Comparison of ENCODE assay signal across 14 cellular contexts in genomic region chr3:45639044-45639392, GRCh38. TPM values are rescaled to one million over a fixed set of nuclear protein-coding genes. Genes with fewer than 3 reads are reported as not detected.
DNase-seq lines count a peak whose midpoint lies in the region; ATAC-seq, FAIRE-seq and TF ChIP-seq lines count a peak whose summit lies in the region.
"Had no signal": no experiment of that assay in that cellular context is flagged by ENCODE, and none has a peak within 500 bp of the region (broad histone marks: within the 10 kb centered on the region; RNA-seq: fewer than 3 reads in every experiment).

No MANE protein-coding gene starts in this region.

- H3K9me3 Mint-ChIP-seq in Caco-2 (ENCODE audit: unreplicated experiment): no peaks in the 10 kb centered on the region
- H3K9me3 Mint-ChIP-seq in activated T-helper 2 cell treated with anti-CD3 and anti-CD28 coated beads, Interferon-gamma antibody, Interleukin-2, Interleukin-4, amounts not matched to agents 10 μg/mL and 5 μg/mL and 100 μg/mL, durations not matched to agents 14 hours and 24 hours and 36 hours: no peaks in the 10 kb centered on the region
- H3K9me3 Mint-ChIP-seq: CD8-positive, alpha-beta T cell had no signal

- no peak overlapping the region for H2AFZ ChIP-seq in hepatocyte

- 81% methylated on average over 2 of the region's 2 CpGs for WGBS in hepatocyte (ENCODE audit: low lambda C conversion rate, missing lambda C conversion rate)
- 62 to 68% (median 66%) methylated on average over 2 of the region's 2 CpGs for WGBS in small intestine, 3 donors

- H3K4me3 Mint-ChIP-seq in Caco-2 (ENCODE audit: unreplicated experiment): no peak overlapping the region
- H3K4me3 Mint-ChIP-seq in activated T-helper 2 cell treated with anti-CD3 and anti-CD28 coated beads, Interferon-gamma antibody, Interleukin-2, Interleukin-4, amounts not matched to agents 10 μg/mL and 5 μg/mL and 100 μg/mL, durations not matched to agents 14 hours and 24 hours and 36 hours (ENCODE audit: low read depth): no peak overlapping the region
- H3K4me3 Mint-ChIP-seq: CD8-positive, alpha-beta T cell had no signal

- no peaks in the 10 kb centered on the region for H3K9me3 ChIP-seq in Caco-2
- no peaks in the 10 kb centered on the region for H3K9me3 ChIP-seq in hepatocyte (ENCODE audit: low read depth)
- no peaks in the 10 kb centered on the region for H3K9me3 ChIP-seq in small intestine (ENCODE audit: control insufficient read depth, low read depth)

- intact Hi-C loops in Caco-2 (cut with micrococcal nuclease; ENCODE audit: unreplicated experiment): loop anchor here (5.0 kb wide), 1 partner anchor 47 kb away; the partner anchor contains the start of gene LIMD1
- intact Hi-C loops in activated T-helper 2 cell treated with anti-CD3 and anti-CD28 coated beads, Interferon-gamma antibody, Interleukin-2, Interleukin-4, amounts not matched to agents 10 μg/mL and 5 μg/mL and 100 μg/mL, durations not matched to agents 14 hours and 24 hours and 36 hours (cut with micrococcal nuclease): no loop called here
- intact Hi-C loops in sciatic nerve (cut with DNase I): no loop called here

- H3K27me3 Mint-ChIP-seq in Caco-2 (ENCODE audit: insufficient read depth, unreplicated experiment): no peaks in the 10 kb centered on the region
- no peaks in the 10 kb centered on the region for H3K27me3 Mint-ChIP-seq in activated T-helper 2 cell treated with anti-CD3 and anti-CD28 coated beads, Interferon-gamma antibody, Interleukin-2, Interleukin-4, amounts not matched to agents 10 μg/mL and 5 μg/mL and 100 μg/mL, durations not matched to agents 14 hours and 24 hours and 36 hours (ENCODE audit: low read depth)

- no peaks in the 10 kb centered on the region for H3K9me2 ChIP-seq in hepatocyte (replicated peaks; ENCODE audit: insufficient read depth)

- H3K27me3 ChIP-seq in Caco-2 (replicated peaks; ENCODE audit: control insufficient read depth, insufficient read depth, low read length) (no peaks in the 10 kb centered on the region), hepatocyte (no peaks in the 10 kb centered on the region), small intestine (ENCODE audit: control insufficient read depth in 2 of 2, insufficient read depth in 2 of 2, low read length in 2 of 2) (no peaks in the 10 kb centered on the region)

- no peak overlapping the region for H3K27ac Mint-ChIP-seq in Caco-2 (ENCODE audit: unreplicated experiment)
- H3K27ac Mint-ChIP-seq in activated T-helper 2 cell treated with anti-CD3 and anti-CD28 coated beads, Interferon-gamma antibody, Interleukin-2, Interleukin-4, amounts not matched to agents 10 μg/mL and 5 μg/mL and 100 μg/mL, durations not matched to agents 14 hours and 24 hours and 36 hours: peak overlapping the region; percentile 28
- H3K27ac Mint-ChIP-seq: CD8-positive, alpha-beta T cell had no signal

- peaks cover 25% of the 10 kb centered on the region for H3K36me3 Mint-ChIP-seq in Caco-2 (ENCODE audit: insufficient read depth, unreplicated experiment)
- peaks cover 34% of the 10 kb centered on the region for H3K36me3 Mint-ChIP-seq in activated T-helper 2 cell treated with anti-CD3 and anti-CD28 coated beads, Interferon-gamma antibody, Interleukin-2, Interleukin-4, amounts not matched to agents 10 μg/mL and 5 μg/mL and 100 μg/mL, durations not matched to agents 14 hours and 24 hours and 36 hours (ENCODE audit: low read depth)

- POLR2A ChIA-PET in Caco-2 (lab: Charles Lee): interaction anchor here (0.6 to 1.0 kb wide), 2 partner anchors 50 to 62 kb away, joined by 3 read pairs; partner anchors contain the start of gene SACM1L

- H3K4me1 Mint-ChIP-seq in Caco-2 (ENCODE audit: low read depth, unreplicated experiment): peaks cover 32% of the 10 kb centered on the region
- H3K4me1 Mint-ChIP-seq in activated T-helper 2 cell treated with anti-CD3 and anti-CD28 coated beads, Interferon-gamma antibody, Interleukin-2, Interleukin-4, amounts not matched to agents 10 μg/mL and 5 μg/mL and 100 μg/mL, durations not matched to agents 14 hours and 24 hours and 36 hours (ENCODE audit: low read depth): peaks cover 10% of the 10 kb centered on the region

- DNase-seq in Caco-2: peak; percentile 51 to 53
- no peak for DNase-seq in activated T-helper 2 cell treated with anti-CD3 and anti-CD28 coated beads, Interferon-gamma antibody, Interleukin-2, Interleukin-4, amounts not matched to agents 10 μg/mL and 5 μg/mL and 100 μg/mL, durations not matched to agents 14 hours and 24 hours and 36 hours (ENCODE audit: low spot score)
- DNase-seq in hepatocyte (ENCODE audit: low spot score): no peak
- DNase-seq in small intestine: peak; percentile 42
- no peak for DNase-seq in sciatic nerve (ENCODE audit: low spot score)
- DNase-seq in DMS153 treated with DMSO at 0.1 percent for 48 hours (lab: John Stamatoyannopoulos, UW; ENCODE audit: unreplicated experiment): no peak
- DNase-seq in NCI-H1417 treated with DMSO at 0.1 percent for 48 hours (lab: John Stamatoyannopoulos, UW): no peak
- DNase-seq: AML-193; CD8-positive, alpha-beta T cell; GOT3; NCI-H1417; NCI-H2081 treated with DMSO at 0.1 percent for 48 hours; NCI-H2227 treated with DMSO at 0.1 percent for 48 hours; NCI-H524 treated with DMSO at 0.1 percent for 48 hours had no signal

- H3K4me3 ChIP-seq in Caco-2 (ENCODE audit: low read depth, low read length) (no peak overlapping the region), hepatocyte (no peak overlapping the region), small intestine (ENCODE audit: low read depth in 1 of 2, low read length in 2 of 2) (no peak overlapping the region)

- peaks cover 46% of the 10 kb centered on the region for H3K79me2 ChIP-seq in hepatocyte

- no TSS peak for BruUV-seq in Caco-2 (replicated peaks; lab: Mats Ljungman, UMichigan)

- no peak for FAIRE-seq in small intestine (lab: Jason Lieb, UNC)

- H3K27ac ChIP-seq in hepatocyte (peak overlapping the region; percentile 27), small intestine (ENCODE audit: low read depth in 1 of 2, low read length in 1 of 2) (no peak overlapping the region)

- H3K4me1 ChIP-seq in Caco-2 (peaks cover 65% of the 10 kb centered on the region), hepatocyte (ENCODE audit: insufficient read depth) (peaks cover 29% of the 10 kb centered on the region), small intestine (ENCODE audit: control insufficient read depth in 2 of 2, insufficient read depth in 1 of 2, low read depth in 1 of 2, low read length in 1 of 2) (peaks cover 3 to 8% of the 10 kb centered on the region in 2 donors)

- no peaks in the 10 kb centered on the region for H4K20me1 ChIP-seq in hepatocyte (ENCODE audit: insufficient read depth, poor library complexity, severe bottlenecking)

- CTCF ChIA-PET in Caco-2 (lab: Charles Lee): interaction anchor here (0.6 kb wide), 1 partner anchor 602 kb away, joined by 3 read pairs; no protein-coding TSS in a partner anchor

- no peak for TF ChIP-seq CTCF in Caco-2 (IDR thresholded peaks at IDR 0.05; ENCODE audit: insufficient read depth in 1 of 2, low read depth in 1 of 2, low read length in 1 of 2, severe bottlenecking in 1 of 2, unreplicated experiment in 1 of 2)
- no peak for TF ChIP-seq CTCF in hepatocyte (IDR thresholded peaks at IDR 0.05; ENCODE audit: poor library complexity)

- H3K4me2 ChIP-seq in hepatocyte: no peak overlapping the region

- H3K36me3 ChIP-seq in Caco-2 (ENCODE audit: control insufficient read depth, insufficient read depth, low read length) (peaks cover 4% of the 10 kb centered on the region; the same call in 1 of the 2 replicates), hepatocyte (replicated peaks; ENCODE audit: insufficient read depth, low read depth) (no peaks in the 10 kb centered on the region), small intestine (ENCODE audit: control insufficient read depth in 2 of 2, insufficient read depth in 2 of 2, low read length in 2 of 2) (peaks cover 0 to 4% of the 10 kb centered on the region in 2 donors)

- ATAC-seq in sciatic nerve: no peak
- ATAC-seq: CD8-positive, alpha-beta T cell had no signal

RNA-seq across cellular contexts. Expression of gene LIMD1, which starts 44.5 kb away (rescaled TPM):
- total RNA-seq in Caco-2 (2022) (28.4 and 31.3 TPM in 2 replicates), hepatocyte (12.1 and 12.5 TPM in 2 replicates), sciatic nerve (52.0 TPM)
- 42.3 and 43.2 TPM in 2 replicates for total RNA-seq in activated T-helper 2 cell treated with anti-CD3 and anti-CD28 coated beads, Interferon-gamma antibody, Interleukin-2, Interleukin-4, amounts not matched to agents 10 μg/mL and 5 μg/mL and 100 μg/mL, durations not matched to agents 14 hours and 24 hours and 36 hours
- polyA plus RNA-seq in hepatocyte (6.7 and 7.3 TPM in 2 replicates), small intestine (1 to 10 TPM; 2.4 to 8.1 (median 2.5) TPM)

RNA-seq across cellular contexts. Expression of gene SACM1L, which starts 50.2 kb away (rescaled TPM):
- total RNA-seq in Caco-2 (2022) (51.0 and 53.5 TPM in 2 replicates), hepatocyte (54.4 and 61.6 TPM in 2 replicates), sciatic nerve (66.0 TPM)
- total RNA-seq in activated T-helper 2 cell treated with anti-CD3 and anti-CD28 coated beads, Interferon-gamma antibody, Interleukin-2, Interleukin-4, amounts not matched to agents 10 μg/mL and 5 μg/mL and 100 μg/mL, durations not matched to agents 14 hours and 24 hours and 36 hours: 105 and 107 TPM in 2 replicates
- polyA plus RNA-seq in hepatocyte (26.3 and 28.1 TPM in 2 replicates), small intestine (10 to 100 TPM; 18.4 to 37.1 (median 24.3) TPM)

Comparison
In these comparisons a context has a peak if more than half of its experiments do, and no peak if none do; other contexts are left out.
1. DNase-seq: peak in Caco-2 (2 of 2) and small intestine (single experiment); none in activated T-helper 2 cell treated with anti-CD3 and anti-CD28 coated beads, Interferon-gamma antibody, Interleukin-2, Interleukin-4, amounts not matched to agents 10 μg/mL and 5 μg/mL and 100 μg/mL, durations not matched to agents 14 hours and 24 hours and 36 hours (single experiment), hepatocyte (single experiment), sciatic nerve (single experiment), DMS153 treated with DMSO at 0.1 percent for 48 hours (single experiment) and NCI-H1417 treated with DMSO at 0.1 percent for 48 hours (single experiment).